Comparison of ENCODE assay signal across 23 cellular contexts in the genomic region with DNA sequence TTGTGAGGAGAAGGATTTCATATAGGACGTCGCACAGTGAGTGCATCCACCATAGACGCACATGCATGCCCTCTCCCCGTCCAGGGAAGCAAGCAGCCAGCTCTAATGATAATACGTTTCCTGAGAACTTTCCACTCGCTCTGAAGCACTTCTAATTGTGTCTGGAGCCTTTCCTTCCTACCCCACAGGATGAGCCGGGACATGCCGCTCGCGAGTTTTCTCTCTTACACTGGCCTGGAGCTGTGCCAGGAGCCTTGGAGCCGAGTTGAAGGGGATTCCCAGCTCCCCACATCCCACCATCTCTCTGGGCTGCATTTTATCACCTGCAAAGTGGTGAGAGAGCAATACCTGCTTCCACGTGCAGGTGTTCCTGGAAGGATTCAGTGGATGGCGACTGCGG.
DNase-seq lines count a peak whose midpoint lies in the region; ATAC-seq, FAIRE-seq and TF ChIP-seq lines count a peak whose summit lies in the region.
"Had no signal": no experiment of that assay in that cellular context is flagged by ENCODE, and none has a peak within 500 bp of the region (broad histone marks: within the 10 kb centered on the region; RNA-seq: fewer than 3 reads in every experiment).

No MANE protein-coding gene starts in this region.

- H3K36me3 Mint-ChIP-seq in chondrocyte (ENCODE audit: low read depth): no peaks in the 10 kb centered on the region

- peak overlapping the region; percentile 18; the same call in 1 of the 3 replicates for H2BK15ac ChIP-seq in IMR-90 (ENCODE audit: low read depth, low read length)

- H3K9me3 Mint-ChIP-seq in chondrocyte (ENCODE audit: low read depth): no peaks in the 10 kb centered on the region

- peak overlapping the region; percentile 49; the same call in 1 of the 2 replicates for H3K4ac ChIP-seq in IMR-90 (ENCODE audit: low read depth, low read length)

- no peak overlapping the region for H4K8ac ChIP-seq in IMR-90 (ENCODE audit: low read depth in 2 of 2, low read length in 2 of 2)

- POLR2A ChIA-PET in IMR-90 (lab: Charles Lee; ENCODE audit: unreplicated experiment): no interaction called here

- peaks cover 15% of the 10 kb centered on the region for H3K4me1 ChIP-seq in IMR-90 (ENCODE audit: control insufficient read depth, insufficient read depth, low read length)
- H3K4me1 ChIP-seq in kidney (ENCODE audit: control insufficient read depth in 1 of 2, insufficient read depth in 1 of 2, low read depth in 1 of 2, low read length in 2 of 2): no peaks in the 10 kb centered on the region
- no peaks in the 10 kb centered on the region for H3K4me1 ChIP-seq in thyroid gland
- H3K4me1 ChIP-seq: BE2C had no signal

- peaks cover 3% of the 10 kb centered on the region; the same call in 1 of the 2 replicates for H4K20me1 ChIP-seq in IMR-90 (ENCODE audit: insufficient read depth, low read length)

- no peaks in the 10 kb centered on the region for H3K27me3 Mint-ChIP-seq in chondrocyte (ENCODE audit: low read depth)

- ATAC-seq in IMR-90 (ENCODE audit: low read depth): no peak

- H3K14ac ChIP-seq in IMR-90 (replicated peaks; ENCODE audit: low read depth, low read length): no peak overlapping the region

- no peak overlapping the region for H3K27ac ChIP-seq in IMR-90 (ENCODE audit: insufficient read depth, low read length)
- H3K27ac ChIP-seq in kidney (ENCODE audit: low read depth in 2 of 2, low read length in 2 of 2): no peak overlapping the region
- H3K27ac ChIP-seq in thyroid gland: no peak overlapping the region
- H3K27ac ChIP-seq: 22Rv1, GM23248, KMS-11, PC-9 had no signal

- H3K36me3 ChIP-seq in IMR-90 (ENCODE audit: control insufficient read depth, insufficient read depth, low read length) (no peaks in the 10 kb centered on the region), kidney (ENCODE audit: control insufficient read depth in 1 of 2, insufficient read depth in 2 of 2, low read length in 2 of 2) (no peaks in the 10 kb centered on the region), thyroid gland (no peaks in the 10 kb centered on the region)
- H3K36me3 ChIP-seq: BE2C had no signal

- TF ChIP-seq POLR2A in IMR-90 (IDR thresholded peaks at IDR 0.05; ENCODE audit: low read depth, low read length): no peak
- TF ChIP-seq POLR2A in thyroid gland (IDR thresholded peaks at IDR 0.05): no peak

- H2AFZ ChIP-seq in IMR-90 (replicated peaks; ENCODE audit: low read length, poor library complexity): no peak overlapping the region
- H2AFZ ChIP-seq: GM23248, PC-9 had no signal

- H3K27me3 ChIP-seq in IMR-90 (ENCODE audit: control insufficient read depth, insufficient read depth, low read length): no peaks in the 10 kb centered on the region
- no peaks in the 10 kb centered on the region for H3K27me3 ChIP-seq in thyroid gland
- H3K27me3 ChIP-seq: BE2C had no signal

- peak overlapping the region; percentile 81 for H2AK5ac ChIP-seq in IMR-90 (ENCODE audit: low read depth, low read length)

- peak overlapping the region; percentile 14; the same call in 1 of the 2 replicates for H2BK120ac ChIP-seq in IMR-90 (ENCODE audit: low read depth, low read length)

- H3K4me1 Mint-ChIP-seq in chondrocyte (ENCODE audit: low read depth): peaks cover 49% of the 10 kb centered on the region

- in situ Hi-C loops in IMR-90 (cut with MboI; ENCODE audit: low sequenced_read_pairs): no loop called here

- H3K9me3 ChIP-seq in IMR-90 (ENCODE audit: control insufficient read depth, insufficient read depth, low read length) (no peaks in the 10 kb centered on the region), kidney (ENCODE audit: control insufficient read depth in 1 of 2, low read length in 2 of 2) (no peaks in the 10 kb centered on the region), thyroid gland (no peaks in the 10 kb centered on the region)
- H3K9me3 ChIP-seq: BE2C had no signal

- no peak overlapping the region for H3K27ac Mint-ChIP-seq in chondrocyte (ENCODE audit: unreplicated experiment)

- no peak overlapping the region for H2AK9ac ChIP-seq in IMR-90 (replicated peaks; ENCODE audit: low read depth, low read length, poor library complexity)

- H3K9me1 ChIP-seq in IMR-90 (ENCODE audit: insufficient read depth, low read length): peaks cover 40% of the 10 kb centered on the region

- no peak for TF ChIP-seq RAD21 in IMR-90 (IDR thresholded peaks at IDR 0.05; ENCODE audit: low read length)

- H2BK20ac ChIP-seq in IMR-90 (ENCODE audit: low read depth, low read length): peak overlapping the region; percentile 42; the same call in 1 of the 2 replicates

- FAIRE-seq in kidney (lab: Jason Lieb, UNC): no peak

- DNase-seq in NCI-H2171 treated with DMSO at 0.1 percent for 48 hours (lab: John Stamatoyannopoulos, UW) (peak; percentile 24), NCI-H2171 (lab: John Stamatoyannopoulos, UW) (no peak), IMR-90 (no peak), chondrocyte (ENCODE audit: low spot score) (peak; percentile 49), kidney (peak; percentile 30), thyroid gland (no peak), NCI-H748 treated with DMSO at 0.1 percent for 48 hours (lab: John Stamatoyannopoulos, UW) (no peak), GDM1 (lab: John Stamatoyannopoulos, UW) (no peak)
- DNase-seq: ACHN, BE2C, DMS153, DND-41, GM23248, H7, NCI-H1092, NCI-H1436 treated with DMSO at 0.1 percent for 48 hours, NCI-H187 treated with DMSO at 0.1 percent for 48 hours, NCI-H446, NCI-H524 treated with DMSO at 0.1 percent for 48 hours, PC-9, SHP77 had no signal

- peak overlapping the region; percentile 28 for H4K91ac ChIP-seq in IMR-90 (ENCODE audit: insufficient read depth, low read depth, low read length)

- intact Hi-C loops in IMR-90 (cut with micrococcal nuclease) (no loop called here), kidney (cut with DNase I) (no loop called here), thyroid gland (cut with DNase I) (no loop called here)

- H3K4me2 ChIP-seq in IMR-90 (ENCODE audit: low read depth, low read length): no peak overlapping the region
- H3K4me2 ChIP-seq: KMS-11, PC-9 had no signal

- TF ChIP-seq CTCF in IMR-90 (conservative IDR thresholded peaks at IDR 0.05; ENCODE audit: low read depth, low read length) (no peak), chondrocyte (IDR thresholded peaks at IDR 0.05) (no peak), kidney (IDR thresholded peaks at IDR 0.05; ENCODE audit: borderline replicate concordance, extremely low read depth, insufficient read depth) (no peak), thyroid gland (IDR thresholded peaks at IDR 0.05) (no peak)

- no peak overlapping the region for H2BK5ac ChIP-seq in IMR-90 (ENCODE audit: low read depth, low read length, poor library complexity, severe bottlenecking)

- BruUV-seq in IMR-90 (replicated peaks; lab: Mats Ljungman, UMichigan): no TSS peak

- no peak overlapping the region for H4K5ac ChIP-seq in IMR-90 (ENCODE audit: low read depth, low read length)

- H3K9ac ChIP-seq in IMR-90 (ENCODE audit: low read depth, low read length) (no peak overlapping the region), kidney (ENCODE audit: low read length in 2 of 2) (no peak overlapping the region)
- H3K9ac ChIP-seq: GM23248, KMS-11 had no signal

- CTCF ChIA-PET in IMR-90 (lab: Yijun Ruan, JAX): no interaction called here

- H3K18ac ChIP-seq in IMR-90 (ENCODE audit: low read depth, low read length): no peak overlapping the region

- dilution Hi-C loops in IMR-90 (cut with HindIII; ENCODE audit: low sequenced_read_pairs, unreplicated experiment): no loop called here

- H3K79me1 ChIP-seq in IMR-90 (ENCODE audit: low read depth in 1 of 2, low read length in 2 of 2): peaks cover 0 to 26% of the 10 kb centered on the region in 2 experiments; a peak in 2 of 4 replicates

- no peak overlapping the region for H3K4me3 ChIP-seq in IMR-90 (ENCODE audit: insufficient read depth, low read depth, low read length)
- no peak overlapping the region for H3K4me3 ChIP-seq in kidney (ENCODE audit: low read length in 2 of 2)
- no peak overlapping the region for H3K4me3 ChIP-seq in thyroid gland (replicated peaks in 1 of 3)
- H3K4me3 ChIP-seq: GM23248, PC-9 had no signal

- no peak overlapping the region for H3K4me3 Mint-ChIP-seq in chondrocyte (ENCODE audit: unreplicated experiment)

- no peak overlapping the region for H3K56ac ChIP-seq in IMR-90 (ENCODE audit: extremely low read depth, insufficient read depth, low read length)

- no peak overlapping the region for H3K23ac ChIP-seq in IMR-90 (ENCODE audit: low read depth, low read length)

- 57% methylated on average over 3 of the region's 14 CpGs; no CpG with 5 or more reads in 1 of the 2 experiments for WGBS in IMR-90 (ENCODE audit: extremely low coverage in 2 of 2, insufficient read length in 1 of 2), 2 experiments
- WGBS in thyroid gland, 2 donors: 38% methylated on average over 14 of the region's 14 CpGs

TF ChIP-seq in IMR-90, 13 proteins besides CTCF, POLR2A, EP300 and RAD21:
- TF ChIP-seq MAFK (IDR thresholded peaks at IDR 0.05; ENCODE audit: low read depth, low read length) (no peak), CEBPB (IDR thresholded peaks at IDR 0.05; ENCODE audit: low read depth, low read length) (no peak), MXI1 (IDR thresholded peaks at IDR 0.05; ENCODE audit: borderline replicate concordance, low read depth, low read length) (no peak)
TF ChIP-seq in IMR-90: peak in this region for 0.

Comparison
In these comparisons a context has a peak if more than half of its experiments do, and no peak if none do; other contexts are left out.
1. DNase-seq: peak in NCI-H2171 treated with DMSO at 0.1 percent for 48 hours (single experiment), chondrocyte (single experiment) and kidney (single experiment); none in NCI-H2171 (single experiment), IMR-90 (single experiment), thyroid gland (0 of 2), NCI-H748 treated with DMSO at 0.1 percent for 48 hours (single experiment) and GDM1 (single experiment).